37 cellular contexts compared by ENCODE assay signal in the genomic region with DNA sequence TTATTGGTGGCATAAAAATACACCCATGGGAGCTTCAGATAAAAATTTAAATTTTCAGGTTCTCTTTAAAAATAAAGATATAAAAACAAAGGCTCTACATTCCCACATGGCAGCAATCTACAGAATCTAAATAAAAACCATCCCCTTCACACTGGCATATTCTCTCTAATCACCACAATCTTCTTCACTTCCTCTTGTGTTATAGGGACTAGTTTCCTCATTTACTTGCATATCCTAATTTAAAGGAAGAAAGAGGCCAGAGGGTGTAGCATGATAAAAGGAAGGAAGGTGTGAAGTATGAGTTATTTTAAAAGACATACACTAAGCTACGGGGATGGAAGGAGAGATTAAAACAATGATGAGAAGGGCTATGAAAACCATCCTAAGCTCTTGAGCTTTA.
"Had no signal": no experiment of that assay in that cellular context is flagged by ENCODE, and none has a peak within 500 bp of the region (broad histone marks: within the 10 kb centered on the region; RNA-seq: fewer than 3 reads in every experiment).

No MANE protein-coding gene starts in this region.

- H3K27me3 Mint-ChIP-seq: activated CD4-positive, alpha-beta memory T cell treated with anti-CD3 and anti-CD28 coated beads, Interleukin-2, amount 10 ng/mL, durations not matched to agents 7 days and 5 days; activated CD8-positive, alpha-beta memory T cell treated with anti-CD3 and anti-CD28 coated beads, Interleukin-2, amount 10 ng/mL, durations not matched to agents 7 days and 5 days; activated naive CD4-positive, alpha-beta T cell treated with anti-CD3 and anti-CD28 coated beads, Interleukin-2, amount 10 ng/mL, durations not matched to agents 7 days and 5 days; activated naive CD8-positive, alpha-beta T cell; activated naive CD8-positive, alpha-beta T cell treated with anti-CD3 and anti-CD28 coated beads, Interleukin-2, amount 50 U/mL, for 24 hours; IgD-negative memory B cell had no signal

- H3K4me3 Mint-ChIP-seq: activated CD4-positive, alpha-beta memory T cell treated with anti-CD3 and anti-CD28 coated beads, Interleukin-2, amount 10 ng/mL, durations not matched to agents 7 days and 5 days; activated CD8-positive, alpha-beta memory T cell treated with anti-CD3 and anti-CD28 coated beads, Interleukin-2, amount 10 ng/mL, durations not matched to agents 7 days and 5 days; activated naive CD4-positive, alpha-beta T cell treated with anti-CD3 and anti-CD28 coated beads, Interleukin-2, amount 10 ng/mL, durations not matched to agents 7 days and 5 days; activated naive CD8-positive, alpha-beta T cell; activated naive CD8-positive, alpha-beta T cell treated with anti-CD3 and anti-CD28 coated beads, Interleukin-2, amount 50 U/mL, for 24 hours; brain; IgD-negative memory B cell had no signal

- H3K36me3 Mint-ChIP-seq: activated CD8-positive, alpha-beta memory T cell treated with anti-CD3 and anti-CD28 coated beads, Interleukin-2, amount 10 ng/mL, durations not matched to agents 7 days and 5 days; activated naive CD4-positive, alpha-beta T cell treated with anti-CD3 and anti-CD28 coated beads, Interleukin-2, amount 10 ng/mL, durations not matched to agents 7 days and 5 days; activated naive CD8-positive, alpha-beta T cell; IgD-negative memory B cell had no signal

- DNase-seq: activated CD4-positive, alpha-beta memory T cell treated with anti-CD3 and anti-CD28 coated beads, Interleukin-2, amount 10 ng/mL, durations not matched to agents 7 days and 5 days; activated CD4-positive, alpha-beta T cell treated with anti-CD3 and anti-CD28 coated beads for 1 hour; activated CD4-positive, alpha-beta T cell treated with anti-CD3 and anti-CD28 coated beads for 48 hours; activated CD4-positive, CD25-positive, alpha-beta regulatory T cell; activated CD8-positive, alpha-beta memory T cell treated with anti-CD3 and anti-CD28 coated beads for 24 hours; activated CD8-positive, alpha-beta memory T cell treated with anti-CD3 and anti-CD28 coated beads, Interleukin-2, amount 10 ng/mL, durations not matched to agents 7 days and 5 days; activated CD8-positive, alpha-beta memory T cell treated with anti-CD3 and anti-CD28 coated beads, Interleukin-2, amount 50 U/mL, for 48 hours; activated effector memory CD4-positive, alpha-beta T cell treated with Interleukin-2 at 50 U/mL for 16 hours; activated naive CD4-positive, alpha-beta T cell treated with anti-CD3 and anti-CD28 coated beads, Interleukin-2, amount 10 ng/mL, durations not matched to agents 7 days and 5 days; activated naive CD8-positive, alpha-beta T cell treated with anti-CD3 and anti-CD28 coated beads, Interleukin-2, amount 50 U/mL, for 24 hours; activated T-cell treated with anti-CD3 and anti-CD28 coated beads, Interleukin-2, amount 50 U/mL, for 48 hours; anterior cingulate cortex; caudate nucleus; cerebellar nuclear complex; KBM-7; MM.1S; NCI-H1092; NCI-H1417; NCI-H146; NCI-H187; NCI-H2029 treated with DMSO at 0.1 percent for 48 hours; NCI-H2107; NCI-H2171; NCI-H510A; NCI-H526; NCI-H748 treated with DMSO at 0.1 percent for 48 hours; NK-92 treated with Interleukin-12 subunit alpha and Interleukin-12 subunit beta, amount 100 ng/mL, for 24 hours; PC-9; SJCRH30; SW 1271; T-helper 1 cell; T-helper 2 cell; T-helper 9 cell; WERI-Rb-1 had no signal

- H3K4me1 Mint-ChIP-seq: activated CD4-positive, alpha-beta memory T cell treated with anti-CD3 and anti-CD28 coated beads, Interleukin-2, amount 10 ng/mL, durations not matched to agents 7 days and 5 days; activated CD8-positive, alpha-beta memory T cell treated with anti-CD3 and anti-CD28 coated beads, Interleukin-2, amount 10 ng/mL, durations not matched to agents 7 days and 5 days; activated naive CD4-positive, alpha-beta T cell treated with anti-CD3 and anti-CD28 coated beads, Interleukin-2, amount 10 ng/mL, durations not matched to agents 7 days and 5 days; activated naive CD8-positive, alpha-beta T cell treated with anti-CD3 and anti-CD28 coated beads, Interleukin-2, amount 50 U/mL, for 24 hours; brain had no signal

- H3K27ac Mint-ChIP-seq: activated CD4-positive, alpha-beta memory T cell treated with anti-CD3 and anti-CD28 coated beads, Interleukin-2, amount 10 ng/mL, durations not matched to agents 7 days and 5 days; activated CD8-positive, alpha-beta memory T cell treated with anti-CD3 and anti-CD28 coated beads, Interleukin-2, amount 10 ng/mL, durations not matched to agents 7 days and 5 days; activated naive CD4-positive, alpha-beta T cell treated with anti-CD3 and anti-CD28 coated beads, Interleukin-2, amount 10 ng/mL, durations not matched to agents 7 days and 5 days; activated naive CD8-positive, alpha-beta T cell; activated naive CD8-positive, alpha-beta T cell treated with anti-CD3 and anti-CD28 coated beads, Interleukin-2, amount 50 U/mL, for 24 hours; brain; IgD-negative memory B cell had no signal
